18 cellular contexts compared by ENCODE assay signal in genomic region chr9:95095619-95096355, GRCh38.
A peak's percentile ranks its signal among the peaks of the same experiment; 100 is the strongest.
DNase-seq lines count a peak whose midpoint lies in the region; ATAC-seq and TF ChIP-seq lines count a peak whose summit lies in the region.
"Had no signal": no experiment of that assay in that cellular context is flagged by ENCODE, and none has a peak within 500 bp of the region (broad histone marks: within the 10 kb centered on the region; RNA-seq: fewer than 3 reads in every experiment).

No MANE protein-coding gene starts in this region.

- H3K27ac ChIP-seq in right atrium auricular region: peak overlapping the region; percentile 30 to 63
- H3K27ac ChIP-seq: brain microvascular endothelial cell, parathyroid adenoma had no signal

- H3K36me3 ChIP-seq in right atrium auricular region: peaks cover 37% of the 10 kb centered on the region
- H3K36me3 ChIP-seq: brain microvascular endothelial cell had no signal

- H3K27ac Mint-ChIP-seq in progenitor cell of endocrine pancreas (peak overlapping the region; percentile 2), type B pancreatic cell (peak overlapping the region; percentile 56)
- H3K27ac Mint-ChIP-seq in activated T-helper 17 cell treated with anti-CD3 and anti-CD28 coated beads, Interleukin-2, amount 50 U/mL, for 72 hours: no peak overlapping the region
- H3K27ac Mint-ChIP-seq: activated naive CD4-positive, alpha-beta T cell treated with anti-CD3 and anti-CD28 coated beads, Interleukin-2, amount 10 ng/mL, durations not matched to agents 7 days and 5 days; B cell had no signal

- H3K4me1 Mint-ChIP-seq in progenitor cell of endocrine pancreas (ENCODE audit: low read depth) (peaks cover 35% of the 10 kb centered on the region), type B pancreatic cell (ENCODE audit: unreplicated experiment) (peaks cover 70% of the 10 kb centered on the region)
- no peaks in the 10 kb centered on the region for H3K4me1 Mint-ChIP-seq in activated T-helper 17 cell treated with anti-CD3 and anti-CD28 coated beads, Interleukin-2, amount 50 U/mL, for 72 hours
- H3K4me1 Mint-ChIP-seq: B cell had no signal

- H3K27me3 Mint-ChIP-seq in progenitor cell of endocrine pancreas (no peaks in the 10 kb centered on the region), type B pancreatic cell (no peaks in the 10 kb centered on the region)
- H3K27me3 Mint-ChIP-seq in activated T-helper 17 cell treated with anti-CD3 and anti-CD28 coated beads, Interleukin-2, amount 50 U/mL, for 72 hours: no peaks in the 10 kb centered on the region
- H3K27me3 Mint-ChIP-seq: B cell had no signal

- H3K4me3 ChIP-seq in right atrium auricular region: no peak overlapping the region

- no peaks in the 10 kb centered on the region for H3K9me3 Mint-ChIP-seq in progenitor cell of endocrine pancreas (ENCODE audit: low read depth)
- no peaks in the 10 kb centered on the region for H3K9me3 Mint-ChIP-seq in type B pancreatic cell
- H3K9me3 Mint-ChIP-seq in activated T-helper 17 cell treated with anti-CD3 and anti-CD28 coated beads, Interleukin-2, amount 50 U/mL, for 72 hours: no peaks in the 10 kb centered on the region
- H3K9me3 Mint-ChIP-seq: activated naive CD4-positive, alpha-beta T cell treated with anti-CD3 and anti-CD28 coated beads, Interleukin-2, amount 10 ng/mL, durations not matched to agents 7 days and 5 days had no signal

- DNase-seq in SK-N-DZ (ENCODE audit: low spot score) (peak; percentile 41), right atrium auricular region (ENCODE audit: low spot score) (no peak), progenitor cell of endocrine pancreas (ENCODE audit: low spot score, unreplicated experiment) (no peak), type B pancreatic cell (ENCODE audit: extremely low spot score, unreplicated experiment) (no peak), GM10266 (ENCODE audit: extremely low spot score) (no peak)
- DNase-seq: activated naive CD4-positive, alpha-beta T cell treated with anti-CD3 and anti-CD28 coated beads, Interleukin-2, amount 10 ng/mL, durations not matched to agents 7 days and 5 days; activated T-cell treated with anti-CD3 and anti-CD28 coated beads for 4 hours; brain microvascular endothelial cell; DMS153; MM.1S; NCI-H187 treated with DMSO at 0.1 percent for 48 hours; NCI-H524; stimulated activated CD4-positive, alpha-beta T cell treated with anti-CD3 and anti-CD28 coated beads, Interleukin-15, amount 100 ng/mL, for 24 hours; stimulated activated naive CD8-positive, alpha-beta T cell treated with anti-CD3 and anti-CD28 coated beads, Interleukin-15, Interleukin-2, amounts not matched to agents 100 U/mL and 50 U/mL, for 24 hours had no signal

- H3K4me1 ChIP-seq in right atrium auricular region: peaks cover 3 to 88% of the 10 kb centered on the region in 2 donors

- ATAC-seq in HG03139 (IDR thresholded peaks at IDR 0.05; ENCODE audit: unreplicated experiment): no peak
- no peak for ATAC-seq in activated T-helper 17 cell treated with anti-CD3 and anti-CD28 coated beads, Interleukin-2, amount 50 U/mL, for 72 hours (replicated peaks)
- ATAC-seq: stimulated activated naive CD8-positive, alpha-beta T cell treated with anti-CD3 and anti-CD28 coated beads, Interleukin-15, Interleukin-2, amounts not matched to agents 100 U/mL and 50 U/mL, for 24 hours had no signal

- no peaks in the 10 kb centered on the region for H3K9me3 ChIP-seq in right atrium auricular region

- H3K4me3 Mint-ChIP-seq in progenitor cell of endocrine pancreas (ENCODE audit: low read depth): no peak overlapping the region
- peak overlapping the region; percentile 34 for H3K4me3 Mint-ChIP-seq in type B pancreatic cell
- H3K4me3 Mint-ChIP-seq in activated T-helper 17 cell treated with anti-CD3 and anti-CD28 coated beads, Interleukin-2, amount 50 U/mL, for 72 hours: no peak overlapping the region
- H3K4me3 Mint-ChIP-seq: activated naive CD4-positive, alpha-beta T cell treated with anti-CD3 and anti-CD28 coated beads, Interleukin-2, amount 10 ng/mL, durations not matched to agents 7 days and 5 days; B cell had no signal

- peaks cover 14% of the 10 kb centered on the region for H3K36me3 Mint-ChIP-seq in progenitor cell of endocrine pancreas (ENCODE audit: insufficient read depth)
- peaks cover 32% of the 10 kb centered on the region for H3K36me3 Mint-ChIP-seq in type B pancreatic cell
- H3K36me3 Mint-ChIP-seq in activated T-helper 17 cell treated with anti-CD3 and anti-CD28 coated beads, Interleukin-2, amount 50 U/mL, for 72 hours (ENCODE audit: low read depth): no peaks in the 10 kb centered on the region
- H3K36me3 Mint-ChIP-seq: activated naive CD4-positive, alpha-beta T cell treated with anti-CD3 and anti-CD28 coated beads, Interleukin-2, amount 10 ng/mL, durations not matched to agents 7 days and 5 days had no signal

- H3K27me3 ChIP-seq in right atrium auricular region: no peaks in the 10 kb centered on the region
- H3K27me3 ChIP-seq: brain microvascular endothelial cell had no signal

- no peak for TF ChIP-seq CTCF in right atrium auricular region (IDR thresholded peaks at IDR 0.05)
- no peak for TF ChIP-seq CTCF in progenitor cell of endocrine pancreas (IDR thresholded peaks at IDR 0.05; ENCODE audit: unreplicated experiment)
- TF ChIP-seq CTCF in type B pancreatic cell (conservative IDR thresholded peaks at IDR 0.05): no peak
- no peak for TF ChIP-seq CTCF in GM10266 (IDR thresholded peaks at IDR 0.05; ENCODE audit: control insufficient read depth, insufficient read depth, low read depth, missing control alignments)
